In genomic region chr1:74197657-74198552, GRCh38 we compare ENCODE assay signal across 1 cellular context.
TF ChIP-seq lines count a peak whose summit lies in the region.

FPGT (plus strand) TSS chr1:74198242; CDS start chr1:74198279, 37 bp downstream.
LRRIQ3 (minus strand) TSS chr1:74198176; CDS start chr1:74183684, 14,492 bp downstream.

TF ChIP-seq in K562, 482 proteins besides CTCF, POLR2A, EP300 and RAD21 (continued from another document and continues in another):
- TF ChIP-seq IRF1 (CRISPR knock-in tag; IDR thresholded peaks at IDR 0.05; ENCODE audit: borderline replicate concordance) (no peak), AFF1 (IDR thresholded peaks at IDR 0.05; ENCODE audit: low read depth in 1 of 2, partially characterized antibody in 2 of 2) (no peak), ELK3 (CRISPR knock-in tag; IDR thresholded peaks at IDR 0.05) (no peak), GABPB1 (CRISPR knock-in tag; IDR thresholded peaks at IDR 0.05) (no peak), NCOA1 (IDR thresholded peaks at IDR 0.05; ENCODE audit: low read depth) (no peak), FOXJ3 (CRISPR knock-in tag; IDR thresholded peaks at IDR 0.05) (peak; percentile 89), JUND (IDR thresholded peaks at IDR 0.05; ENCODE audit: borderline replicate concordance, low read depth, low read length) (peak; percentile 42; the same call in 1 of the 2 replicates), JUND (tag; IDR thresholded peaks at IDR 0.05; ENCODE audit: borderline replicate concordance, low read depth, low read length) (peak; percentile 7; the same call in 1 of the 3 replicates), L3MBTL2 (IDR thresholded peaks at IDR 0.05) (peak; percentile 38; the same call in 1 of the 2 replicates), CREM (IDR thresholded peaks at IDR 0.05; ENCODE audit: low read depth) (peak; percentile 40), ZNF668 (CRISPR knock-in tag; IDR thresholded peaks at IDR 0.05) (no peak), ESRRB (CRISPR knock-in tag; IDR thresholded peaks at IDR 0.05; ENCODE audit: borderline replicate concordance) (no peak), MTA3 (IDR thresholded peaks at IDR 0.05; ENCODE audit: borderline replicate concordance) (peak; percentile 60; the same call in 1 of the 2 replicates), NUFIP1 (IDR thresholded peaks at IDR 0.05; ENCODE audit: partially characterized antibody) (no peak), ARID4B (CRISPR knock-in tag; IDR thresholded peaks at IDR 0.05) (no peak), ZSCAN29 (IDR thresholded peaks at IDR 0.05) (no peak), PHF8 (IDR thresholded peaks at IDR 0.05; ENCODE audit: borderline replicate concordance, low read length) (peak; percentile 87; the same call in 1 of the 2 replicates), TBP (optimal IDR thresholded peaks at IDR 0.05; ENCODE audit: low read depth, low read length) (peak; percentile 29), SIN3A (IDR thresholded peaks at IDR 0.05; ENCODE audit: borderline replicate concordance in 2 of 2, control insufficient read depth in 1 of 2, low read depth in 2 of 2, low read length in 2 of 2) (peak; percentile 33 to 54; a peak in 1 of 4 replicates), HDAC1 (IDR thresholded peaks at IDR 0.05) (0 out of 4 replicates have a peak, but pooled peaks of 1 of the 2 experiments have one; percentile 31), MXI1 (IDR thresholded peaks at IDR 0.05; ENCODE audit: low read depth, low read length) (peak; percentile 71), PHF20 (IDR thresholded peaks at IDR 0.05; ENCODE audit: partially characterized antibody) (peak; percentile 71), RBFOX2 (IDR thresholded peaks at IDR 0.05; ENCODE audit: low read depth, low read length) (peak; percentile 89), NFIC (IDR thresholded peaks at IDR 0.05) (no peak), ELF4 (CRISPR knock-in tag; IDR thresholded peaks at IDR 0.05) (no peak), FOXK1 (CRISPR knock-in tag; IDR thresholded peaks at IDR 0.05; ENCODE audit: borderline replicate concordance) (0 out of 2 replicates have a peak, but pooled peaks have one; percentile 33), CREB1 (IDR thresholded peaks at IDR 0.05) (0 out of 2 replicates have a peak, but pooled peaks have one; percentile 33), CREB1 (CRISPR knock-in tag; IDR thresholded peaks at IDR 0.05) (no peak; the same call in 1 of the 2 replicates), CCNT2 (IDR thresholded peaks at IDR 0.05; ENCODE audit: borderline replicate concordance, extremely low read depth, insufficient read length, low read depth, low read length) (peak; percentile 52), PREB (CRISPR knock-in tag; IDR thresholded peaks at IDR 0.05) (no peak), ZMIZ1 (IDR thresholded peaks at IDR 0.05; ENCODE audit: low read depth in 2 of 2, low read length in 2 of 2) (peak in 1 of 2 experiments; percentile 38; a peak in 1 of 4 replicates), POLR2AphosphoS5 (IDR thresholded peaks at IDR 0.05; ENCODE audit: control insufficient read depth, insufficient read depth, low read depth, low read length) (peak; percentile 58), SMARCE1 (IDR thresholded peaks at IDR 0.05) (no peak), OTX1 (CRISPR knock-in tag; IDR thresholded peaks at IDR 0.05) (no peak), CBX8 (IDR thresholded peaks at IDR 0.05; ENCODE audit: borderline replicate concordance, extremely low read depth, low read depth, low read length, poor library complexity, severe bottlenecking) (no peak), TCF15 (CRISPR knock-in tag; IDR thresholded peaks at IDR 0.05) (no peak), SIN3B (IDR thresholded peaks at IDR 0.05; ENCODE audit: low read depth) (no peak), KLF1 (tag; IDR thresholded peaks at IDR 0.05) (no peak), ZNF347 (CRISPR knock-in tag; IDR thresholded peaks at IDR 0.05; ENCODE audit: low read depth) (no peak), YBX1 (IDR thresholded peaks at IDR 0.05) (no peak), GTF2F1 (IDR thresholded peaks at IDR 0.05; ENCODE audit: low read depth, low read length) (0 out of 2 replicates have a peak, but pooled peaks have one; percentile 24)
- TF ChIP-seq, protein P1, sequence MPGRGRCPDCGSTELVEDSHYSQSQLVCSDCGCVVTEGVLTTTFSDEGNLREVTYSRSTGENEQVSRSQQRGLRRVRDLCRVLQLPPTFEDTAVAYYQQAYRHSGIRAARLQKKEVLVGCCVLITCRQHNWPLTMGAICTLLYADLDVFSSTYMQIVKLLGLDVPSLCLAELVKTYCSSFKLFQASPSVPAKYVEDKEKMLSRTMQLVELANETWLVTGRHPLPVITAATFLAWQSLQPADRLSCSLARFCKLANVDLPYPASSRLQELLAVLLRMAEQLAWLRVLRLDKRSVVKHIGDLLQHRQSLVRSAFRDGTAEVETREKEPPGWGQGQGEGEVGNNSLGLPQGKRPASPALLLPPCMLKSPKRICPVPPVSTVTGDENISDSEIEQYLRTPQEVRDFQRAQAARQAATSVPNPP (IDR thresholded peaks at IDR 0.05; ENCODE audit: borderline replicate concordance, insufficient read depth, insufficient read length), result no peak
- TF ChIP-seq, protein P2, sequence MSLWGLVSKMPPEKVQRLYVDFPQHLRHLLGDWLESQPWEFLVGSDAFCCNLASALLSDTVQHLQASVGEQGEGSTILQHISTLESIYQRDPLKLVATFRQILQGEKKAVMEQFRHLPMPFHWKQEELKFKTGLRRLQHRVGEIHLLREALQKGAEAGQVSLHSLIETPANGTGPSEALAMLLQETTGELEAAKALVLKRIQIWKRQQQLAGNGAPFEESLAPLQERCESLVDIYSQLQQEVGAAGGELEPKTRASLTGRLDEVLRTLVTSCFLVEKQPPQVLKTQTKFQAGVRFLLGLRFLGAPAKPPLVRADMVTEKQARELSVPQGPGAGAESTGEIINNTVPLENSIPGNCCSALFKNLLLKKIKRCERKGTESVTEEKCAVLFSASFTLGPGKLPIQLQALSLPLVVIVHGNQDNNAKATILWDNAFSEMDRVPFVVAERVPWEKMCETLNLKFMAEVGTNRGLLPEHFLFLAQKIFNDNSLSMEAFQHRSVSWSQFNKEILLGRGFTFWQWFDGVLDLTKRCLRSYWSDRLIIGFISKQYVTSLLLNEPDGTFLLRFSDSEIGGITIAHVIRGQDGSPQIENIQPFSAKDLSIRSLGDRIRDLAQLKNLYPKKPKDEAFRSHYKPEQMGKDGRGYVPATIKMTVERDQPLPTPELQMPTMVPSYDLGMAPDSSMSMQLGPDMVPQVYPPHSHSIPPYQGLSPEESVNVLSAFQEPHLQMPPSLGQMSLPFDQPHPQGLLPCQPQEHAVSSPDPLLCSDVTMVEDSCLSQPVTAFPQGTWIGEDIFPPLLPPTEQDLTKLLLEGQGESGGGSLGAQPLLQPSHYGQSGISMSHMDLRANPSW (CRISPR knock-in tag; IDR thresholded peaks at IDR 0.05), result no peak
